Comparison of ENCODE assay signal across 8 cellular contexts in genomic region chr16:48613061-48613957, GRCh38. TPM values are rescaled to one million over a fixed set of nuclear protein-coding genes. Genes with fewer than 3 reads are reported as not detected.
A peak's percentile ranks its signal among the peaks of the same experiment; 100 is the strongest.
DNase-seq lines count a peak whose midpoint lies in the region; ATAC-seq and TF ChIP-seq lines count a peak whose summit lies in the region.

No MANE protein-coding gene starts in this region.

- H3K27ac ChIP-seq in upper lobe of left lung, result peak overlapping the region; percentile 77 to 99 (median 83)
- H3K27ac ChIP-seq in tibial artery, result no peak overlapping the region

- peak in 1 of 4 donors; percentile 38 for TF ChIP-seq POLR2A in upper lobe of left lung (IDR thresholded peaks at IDR 0.05)

- DNase-seq in EL, result peak; percentile 81
- DNase-seq in NCI-H2171 treated with DMSO at 0.1 percent for 48 hours (lab: John Stamatoyannopoulos, UW), result peak; percentile 74
- peak; percentile 51 for DNase-seq in activated effector memory CD4-positive, alpha-beta T cell treated with Interleukin-2 at 50 U/mL for 16 hours
- DNase-seq in left lobe of liver (ENCODE audit: low spot score), result peak; percentile 40
- no peak for DNase-seq in upper lobe of left lung
- no peak for DNase-seq in NCI-H2196 treated with DMSO at 0.1 percent for 48 hours (lab: John Stamatoyannopoulos, UW; ENCODE audit: unreplicated experiment)
- no peak for DNase-seq in tibial artery

- TF ChIP-seq EP300 in upper lobe of left lung (IDR thresholded peaks at IDR 0.05), result no peak

- peaks cover 41 to 61% (median 51%) of the 10 kb centered on the region in 4 donors for H3K4me1 ChIP-seq in upper lobe of left lung
- peaks cover 0 to 27% (median 20%) of the 10 kb centered on the region in 4 donors for H3K4me1 ChIP-seq in tibial artery

- ATAC-seq in GM21717 (IDR thresholded peaks at IDR 0.05; ENCODE audit: unreplicated experiment) (peak; percentile 35), left lobe of liver (no peak), upper lobe of left lung (ENCODE audit: low FRiP score in 2 of 2) (no peak)

- 24 to 33% methylated on average over 5 of the region's 5 CpGs for WGBS in upper lobe of left lung, 2 donors

- no peaks in the 10 kb centered on the region for H3K9me3 ChIP-seq in upper lobe of left lung
- H3K9me3 ChIP-seq in tibial artery, result no peaks in the 10 kb centered on the region

- H3K27me3 ChIP-seq in upper lobe of left lung, result no peaks in the 10 kb centered on the region
- H3K27me3 ChIP-seq in tibial artery, result no peaks in the 10 kb centered on the region

- intact Hi-C loops in tibial artery (cut with DNase I; ENCODE audit: low total_unique reads), result no loop called here

- H3K36me3 ChIP-seq in upper lobe of left lung, result no peaks in the 10 kb centered on the region
- H3K36me3 ChIP-seq in tibial artery, result no peaks in the 10 kb centered on the region

- H3K4me3 ChIP-seq in upper lobe of left lung, result no peak overlapping the region
- H3K4me3 ChIP-seq in tibial artery, result no peak overlapping the region

- no peak for TF ChIP-seq CTCF in upper lobe of left lung (IDR thresholded peaks at IDR 0.05)
- no peak for TF ChIP-seq CTCF in tibial artery (IDR thresholded peaks at IDR 0.05)

RNA-seq across cellular contexts. Expression of gene N4BP1, which starts 3.3 kb away (rescaled TPM):
- 11.6 TPM for total RNA-seq in left lobe of liver
- 10 to 100 TPM; 33.5 to 78.6 (median 53.1) TPM for total RNA-seq in upper lobe of left lung

Comparison
In these comparisons a context has a peak if more than half of its experiments do, and no peak if none do; other contexts are left out.
1. DNase-seq: peak in EL (single experiment), NCI-H2171 treated with DMSO at 0.1 percent for 48 hours (single experiment), activated effector memory CD4-positive, alpha-beta T cell treated with Interleukin-2 at 50 U/mL for 16 hours (single experiment) and left lobe of liver (single experiment); none in upper lobe of left lung (0 of 2), NCI-H2196 treated with DMSO at 0.1 percent for 48 hours (single experiment) and tibial artery (0 of 2).
2. H3K27ac ChIP-seq: peak in upper lobe of left lung (4 of 4); none in tibial artery (0 of 2).